1 cellular context compared by ENCODE assay signal in the genomic region with DNA sequence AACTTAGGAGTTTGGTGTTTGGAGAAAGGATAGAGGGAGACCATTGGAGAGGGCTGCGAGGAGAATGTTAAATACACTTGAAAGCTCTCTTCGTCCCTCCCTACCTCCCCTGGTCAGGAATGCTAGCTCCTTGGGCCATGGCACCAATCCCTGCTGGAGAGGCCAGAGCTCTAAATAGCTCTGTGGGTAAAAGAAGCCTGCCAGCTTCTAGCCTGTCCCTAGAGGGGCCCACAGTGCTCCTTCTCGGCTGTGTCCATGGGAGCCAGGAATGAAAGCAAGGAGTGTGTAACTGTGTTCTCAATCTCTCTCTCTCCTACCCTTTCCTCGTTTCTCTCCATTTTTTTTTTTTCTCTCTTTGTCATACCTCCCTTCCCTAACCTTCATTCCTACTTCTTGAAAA.
TF ChIP-seq lines count a peak whose summit lies in the region.

A gene with protein sequence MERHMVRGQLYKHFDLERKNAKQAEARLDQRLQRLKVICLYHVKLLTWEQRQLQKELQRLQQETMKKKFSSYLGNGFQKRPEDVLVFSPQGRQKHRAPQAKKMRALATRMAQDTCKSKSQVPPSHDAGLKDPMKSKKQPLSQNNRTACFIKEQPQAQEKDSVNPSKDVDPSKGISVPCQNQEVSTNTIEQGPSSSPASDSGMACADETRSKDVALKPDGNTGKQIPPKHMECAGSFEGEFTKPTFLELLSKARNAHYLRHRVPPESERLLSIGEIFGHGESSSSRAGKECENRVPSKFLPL (minus strand): TSS at position 75 of the 400 bp plus-strand sequence. CDS start 1,529 bp downstream, outside the sequence.

TF ChIP-seq in endothelial cell of umbilical vein, 7 proteins besides CTCF, POLR2A, EP300 and RAD21 (continued from another document):
- TF ChIP-seq, protein P1, sequence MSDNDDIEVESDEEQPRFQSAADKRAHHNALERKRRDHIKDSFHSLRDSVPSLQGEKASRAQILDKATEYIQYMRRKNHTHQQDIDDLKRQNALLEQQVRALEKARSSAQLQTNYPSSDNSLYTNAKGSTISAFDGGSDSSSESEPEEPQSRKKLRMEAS (IDR thresholded peaks at IDR 0.05; ENCODE audit: insufficient read depth, insufficient read length), result no peak
- no peak for TF ChIP-seq EZH2 (IDR thresholded peaks at IDR 0.05; ENCODE audit: borderline replicate concordance, low read depth, low read length, severe bottlenecking)
- no peak for TF ChIP-seq FOS (IDR thresholded peaks at IDR 0.05; ENCODE audit: borderline replicate concordance, insufficient read depth, low read length)
- no peak for TF ChIP-seq MYC (IDR thresholded peaks at IDR 0.05; ENCODE audit: low read depth, low read length)
